9 cellular contexts compared by ENCODE assay signal in the genomic region with DNA sequence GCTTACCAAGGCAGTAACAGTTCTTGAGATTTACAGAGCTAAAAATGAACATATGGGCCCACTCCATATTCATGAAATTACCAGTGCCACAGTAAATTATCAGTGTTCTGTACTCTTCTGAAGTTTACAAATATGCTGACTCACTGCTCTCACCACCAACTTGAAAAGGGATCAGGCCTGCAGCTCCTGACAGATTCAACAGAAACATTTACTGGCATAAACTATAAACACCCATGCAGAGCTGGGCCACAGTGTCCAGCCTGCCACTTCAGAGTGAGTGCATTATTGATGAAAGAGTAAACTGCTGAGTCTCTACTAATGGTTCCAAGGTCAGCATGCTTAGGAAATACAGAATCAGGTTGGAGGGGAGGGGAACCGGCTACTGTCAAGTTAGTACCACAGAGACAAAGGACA.
A peak's percentile ranks its signal among the peaks of the same experiment; 100 is the strongest.
DNase-seq lines count a peak whose midpoint lies in the region; ATAC-seq, FAIRE-seq and TF ChIP-seq lines count a peak whose summit lies in the region.
"Had no signal": no experiment of that assay in that cellular context is flagged by ENCODE, and none has a peak within 500 bp of the region (broad histone marks: within the 10 kb centered on the region; RNA-seq: fewer than 3 reads in every experiment).

No MANE protein-coding gene starts in this region.

- peaks cover 22% of the 10 kb centered on the region for H3K4me1 ChIP-seq in A549
- peaks cover 0 to 10% of the 10 kb centered on the region in 2 donors for H3K4me1 ChIP-seq in lung (ENCODE audit: control insufficient read depth in 2 of 2, insufficient read depth in 2 of 2, low read length in 2 of 2)

- peaks cover 5% of the 10 kb centered on the region for H3K36me3 Mint-ChIP-seq in IgD-negative memory B cell
- peaks cover 19 to 39% (median 37%) of the 10 kb centered on the region in 3 donors for H3K36me3 Mint-ChIP-seq in immature natural killer cell

- WGBS in A549 (ENCODE audit: missing lambda C conversion rate) = 92% methylated on average over 1 of the region's 1 CpG
- 75 to 82% methylated on average over 1 of the region's 1 CpG for WGBS in lung, 2 donors

- no peak for FAIRE-seq in A549 (lab: Jason Lieb, UNC)

- TF ChIP-seq POLR2A in A549 (IDR thresholded peaks at IDR 0.05; ENCODE audit: low read length) = no peak

- TF ChIP-seq CTCF in A549 (IDR thresholded peaks at IDR 0.05) = no peak
- TF ChIP-seq CTCF in brain microvascular endothelial cell (IDR thresholded peaks at IDR 0.05; ENCODE audit: low read depth, low read length, missing control alignments) = no peak
- TF ChIP-seq CTCF in lung (IDR thresholded peaks at IDR 0.05; ENCODE audit: control extremely low read depth, extremely low read depth) = no peak

- no peak for TF ChIP-seq EP300 in A549 (IDR thresholded peaks at IDR 0.05)

- H3K4me2 ChIP-seq in A549 = peak overlapping the region; percentile 40

- H3K27me3 ChIP-seq in brain microvascular endothelial cell (replicated peaks) (no peaks in the 10 kb centered on the region), lung (ENCODE audit: control insufficient read depth, insufficient read depth) (no peaks in the 10 kb centered on the region)
- H3K27me3 ChIP-seq: testis had no signal

- POLR2A ChIA-PET in A549 (lab: Yijun Ruan, JAX) = no interaction called here

- in situ Hi-C loops in brain microvascular endothelial cell (cut with HindIII; ENCODE audit: low pct_ligation_motif_present, low sequenced_read_pairs) = no loop called here

- H3K4me1 Mint-ChIP-seq in IgD-negative memory B cell = no peaks in the 10 kb centered on the region
- peaks cover 1 to 5% of the 10 kb centered on the region in 2 donors for H3K4me1 Mint-ChIP-seq in immature natural killer cell

- H3K4me3 ChIP-seq in A549 (no peak overlapping the region), brain microvascular endothelial cell (ENCODE audit: low read depth, low read length) (no peak overlapping the region), lung (no peak overlapping the region)
- H3K4me3 ChIP-seq: testis had no signal

- peak in 1 of 2 experiments; percentile 18 for DNase-seq in A549 (ENCODE audit: low read depth in 1 of 2, low spot score in 1 of 2)
- peak; percentile 47 for DNase-seq in brain microvascular endothelial cell
- no peak for DNase-seq in lung (ENCODE audit: low spot score)
- DNase-seq in immature natural killer cell = no peak
- no peak for DNase-seq in NCI-H2107 treated with DMSO at 0.1 percent for 48 hours (lab: John Stamatoyannopoulos, UW; ENCODE audit: unreplicated experiment)
- no peak for DNase-seq in activated CD4-positive, alpha-beta T cell treated with anti-CD3 and anti-CD28 coated beads for 1 hour
- DNase-seq: testis had no signal

- H3K27ac Mint-ChIP-seq in IgD-negative memory B cell = peak overlapping the region in 2 of 3 donors; percentile 40 to 47
- peak overlapping the region in 1 of 6 donors; percentile 5 for H3K27ac Mint-ChIP-seq in immature natural killer cell

- no peak for TF ChIP-seq RAD21 in A549 (conservative IDR thresholded peaks at IDR 0.05 in 1 of 2, IDR thresholded peaks at IDR 0.05 in 1 of 2)

- ATAC-seq in A549 (peak; percentile 54 to 55; a peak in 5 of 6 replicates), lung (ENCODE audit: insufficient read depth, low FRiP score) (peak; percentile 42), HG02642 (IDR thresholded peaks at IDR 0.05; ENCODE audit: poor library complexity, unreplicated experiment) (no peak)

- H3K36me3 ChIP-seq in brain microvascular endothelial cell (replicated peaks) (peaks cover 9% of the 10 kb centered on the region), lung (ENCODE audit: control insufficient read depth in 2 of 2, insufficient read depth in 2 of 2, low read length in 2 of 2) (peaks cover 6 to 12% of the 10 kb centered on the region in 2 donors)

- no peak overlapping the region for H3K4me3 Mint-ChIP-seq in IgD-negative memory B cell
- H3K4me3 Mint-ChIP-seq in immature natural killer cell = no peak overlapping the region

- CTCF ChIA-PET in A549 (lab: Yijun Ruan, JAX) = interaction anchor here (1.2 kb wide), 1 partner anchor 11 kb away, joined by 4 read pairs; no protein-coding TSS in a partner anchor

- H3K9me3 Mint-ChIP-seq in IgD-negative memory B cell = no peaks in the 10 kb centered on the region
- no peaks in the 10 kb centered on the region for H3K9me3 Mint-ChIP-seq in immature natural killer cell

- H3K27me3 Mint-ChIP-seq in IgD-negative memory B cell (no peaks in the 10 kb centered on the region), immature natural killer cell (ENCODE audit: low read depth in 3 of 3) (no peaks in the 10 kb centered on the region)

- H3K27ac ChIP-seq in A549 (peak overlapping the region; percentile 28 to 79), brain microvascular endothelial cell (peak overlapping the region; percentile 57), lung (ENCODE audit: low read depth in 1 of 2, low read length in 1 of 2) (peak overlapping the region in 1 of 2 donors; percentile 16)

- H3K9me3 ChIP-seq in A549 (no peaks in the 10 kb centered on the region), lung (ENCODE audit: control insufficient read depth in 2 of 2, insufficient read depth in 1 of 2, low read length in 1 of 2) (no peaks in the 10 kb centered on the region)
- H3K9me3 ChIP-seq: testis had no signal

TF ChIP-seq in A549, 52 proteins besides CTCF, POLR2A, EP300 and RAD21:
- no peak for TF ChIP-seq HOXA7 (CRISPR knock-in tag; IDR thresholded peaks at IDR 0.05)
- TF ChIP-seq MAFK (IDR thresholded peaks at IDR 0.05; ENCODE audit: partially characterized antibody) = peak; percentile 92
- TF ChIP-seq NFE2L2 (conservative IDR thresholded peaks at IDR 0.05; ENCODE audit: low read length) = peak; percentile 84
